In genomic region chr17:66397486-66397885, GRCh38 we compare ENCODE assay signal across 15 cellular contexts.
DNase-seq lines count a peak whose midpoint lies in the region; ATAC-seq and TF ChIP-seq lines count a peak whose summit lies in the region.
"Had no signal": no experiment of that assay in that cellular context is flagged by ENCODE, and none has a peak within 500 bp of the region (broad histone marks: within the 10 kb centered on the region; RNA-seq: fewer than 3 reads in every experiment).

No MANE protein-coding gene starts in this region.

- DNase-seq in stimulated activated CD4-positive, alpha-beta T cell treated with anti-CD3 and anti-CD28 coated beads, Interleukin-2, amount 100 ng/mL, for 4 hours (ENCODE audit: low read depth), result peak; percentile 4
- DNase-seq in stimulated activated CD4-positive, alpha-beta T cell treated with anti-CD3 and anti-CD28 coated beads, Interleukin-2, amount 100 ng/mL, for 48 hours, result no peak
- DNase-seq in T-helper 2 cell treated with Interferon-gamma antibody and Interleukin-4, amounts not matched to agents 5 μg/mL and 100 μg/mL, for 36 hours (ENCODE audit: low spot score), result peak; percentile 26
- peak; percentile 71 for DNase-seq in fibroblast of peridontal ligament (ENCODE audit: extremely low read depth)
- no peak for DNase-seq in H4 (ENCODE audit: low spot score)
- no peak for DNase-seq in progenitor cell of endocrine pancreas (ENCODE audit: low spot score, unreplicated experiment)
- DNase-seq: activated CD4-positive, CD25-positive, alpha-beta regulatory T cell treated with anti-CD3 and anti-CD28 coated beads, Interleukin-2, amount 50 U/mL, for 72 hours; activated effector memory CD4-positive, alpha-beta T cell treated with Interleukin-2 at 50 U/mL for 16 hours; body of pancreas; GDM1; NCI-H1694; NCI-H446; SHP77; testis had no signal

- peak overlapping the region; percentile 58 for H3K27ac Mint-ChIP-seq in T-helper 2 cell treated with Interferon-gamma antibody and Interleukin-4, amounts not matched to agents 5 μg/mL and 100 μg/mL, for 36 hours
- no peak overlapping the region for H3K27ac Mint-ChIP-seq in progenitor cell of endocrine pancreas

- H3K27me3 Mint-ChIP-seq in T-helper 2 cell treated with Interferon-gamma antibody and Interleukin-4, amounts not matched to agents 5 μg/mL and 100 μg/mL, for 36 hours (ENCODE audit: low read depth), result no peaks in the 10 kb centered on the region
- H3K27me3 Mint-ChIP-seq in progenitor cell of endocrine pancreas, result no peaks in the 10 kb centered on the region

- peaks cover 60% of the 10 kb centered on the region for H3K4me1 Mint-ChIP-seq in T-helper 2 cell treated with Interferon-gamma antibody and Interleukin-4, amounts not matched to agents 5 μg/mL and 100 μg/mL, for 36 hours (ENCODE audit: low read depth)
- H3K4me1 Mint-ChIP-seq in progenitor cell of endocrine pancreas (ENCODE audit: low read depth), result no peaks in the 10 kb centered on the region

- no peak for ATAC-seq in GM21825 (IDR thresholded peaks at IDR 0.05; ENCODE audit: unreplicated experiment)
- ATAC-seq: body of pancreas had no signal

- no peak for TF ChIP-seq CTCF in progenitor cell of endocrine pancreas (IDR thresholded peaks at IDR 0.05; ENCODE audit: unreplicated experiment)

- H3K4me3 Mint-ChIP-seq in T-helper 2 cell treated with Interferon-gamma antibody and Interleukin-4, amounts not matched to agents 5 μg/mL and 100 μg/mL, for 36 hours, result peak overlapping the region; percentile 75
- H3K4me3 Mint-ChIP-seq in progenitor cell of endocrine pancreas (ENCODE audit: low read depth), result no peak overlapping the region

- peaks cover 39% of the 10 kb centered on the region for H3K36me3 Mint-ChIP-seq in T-helper 2 cell treated with Interferon-gamma antibody and Interleukin-4, amounts not matched to agents 5 μg/mL and 100 μg/mL, for 36 hours (ENCODE audit: low read depth)
- H3K36me3 Mint-ChIP-seq in progenitor cell of endocrine pancreas (ENCODE audit: insufficient read depth), result no peaks in the 10 kb centered on the region

- peaks cover 14% of the 10 kb centered on the region for H3K9me3 Mint-ChIP-seq in T-helper 2 cell treated with Interferon-gamma antibody and Interleukin-4, amounts not matched to agents 5 μg/mL and 100 μg/mL, for 36 hours
- no peaks in the 10 kb centered on the region for H3K9me3 Mint-ChIP-seq in progenitor cell of endocrine pancreas (ENCODE audit: low read depth)

Comparison
In these comparisons a context has a peak if more than half of its experiments do, and no peak if none do; other contexts are left out.
1. DNase-seq: peak in stimulated activated CD4-positive, alpha-beta T cell treated with anti-CD3 and anti-CD28 coated beads, Interleukin-2, amount 100 ng/mL, for 4 hours (single experiment), T-helper 2 cell treated with Interferon-gamma antibody and Interleukin-4, amounts not matched to agents 5 μg/mL and 100 μg/mL, for 36 hours (single experiment) and fibroblast of peridontal ligament (single experiment); none in stimulated activated CD4-positive, alpha-beta T cell treated with anti-CD3 and anti-CD28 coated beads, Interleukin-2, amount 100 ng/mL, for 48 hours (0 of 2), H4 (single experiment) and progenitor cell of endocrine pancreas (single experiment).